In genomic region chr1:244242446-244242845, GRCh38 we compare ENCODE assay signal across 15 cellular contexts.
A peak's percentile ranks its signal among the peaks of the same experiment; 100 is the strongest.
DNase-seq lines count a peak whose midpoint lies in the region; ATAC-seq and TF ChIP-seq lines count a peak whose summit lies in the region.
"Had no signal": no experiment of that assay in that cellular context is flagged by ENCODE, and none has a peak within 500 bp of the region (broad histone marks: within the 10 kb centered on the region; RNA-seq: fewer than 3 reads in every experiment).

No MANE protein-coding gene starts in this region.

- H3K27me3 ChIP-seq in endodermal cell (ENCODE audit: control insufficient read depth, insufficient read depth, low read length, poor library complexity, severe bottlenecking) (no peaks in the 10 kb centered on the region), gastroesophageal sphincter (no peaks in the 10 kb centered on the region), osteoblast (ENCODE audit: insufficient read depth, low read length) (peaks cover 12% of the 10 kb centered on the region), prostate gland (replicated peaks; ENCODE audit: insufficient read depth) (no peaks in the 10 kb centered on the region), Caco-2 (replicated peaks; ENCODE audit: control insufficient read depth, insufficient read depth, low read length) (no peaks in the 10 kb centered on the region)
- H3K27me3 ChIP-seq: BLaER1 treated with 17β-estradiol and CSF1 and Interleukin-3, amounts not matched to agents 10 nM and 100 nM; left lung had no signal

- H4K20me1 ChIP-seq in osteoblast (ENCODE audit: insufficient read depth, low read length): no peaks in the 10 kb centered on the region
- H4K20me1 ChIP-seq: BLaER1 treated with 17β-estradiol and CSF1 and Interleukin-3, amounts not matched to agents 10 nM and 100 nM had no signal

- intact Hi-C loops in prostate gland (cut with DNase I) (no loop called here), Caco-2 (cut with micrococcal nuclease; ENCODE audit: unreplicated experiment) (no loop called here)

- DNase-seq in endodermal cell: peak; percentile 13
- DNase-seq in osteoblast (ENCODE audit: insufficient read length, low spot score, missing footprints): no peak
- DNase-seq in prostate gland (ENCODE audit: low spot score): no peak
- DNase-seq in Caco-2: no peak
- DNase-seq: DMS79 treated with DMSO at 0.1 percent for 48 hours, left lung, NCI-H2029, NCI-H526 had no signal

- H3K27ac Mint-ChIP-seq in endodermal cell: peak overlapping the region; percentile 36
- no peak overlapping the region for H3K27ac Mint-ChIP-seq in Caco-2 (ENCODE audit: unreplicated experiment)
- H3K27ac Mint-ChIP-seq: activated naive CD8-positive, alpha-beta T cell had no signal

- H2AFZ ChIP-seq in osteoblast (ENCODE audit: low read length): no peak overlapping the region

- no peaks in the 10 kb centered on the region for H3K9me3 Mint-ChIP-seq in endodermal cell
- no peaks in the 10 kb centered on the region for H3K9me3 Mint-ChIP-seq in Caco-2 (ENCODE audit: unreplicated experiment)

- ATAC-seq in GM18499 (IDR thresholded peaks at IDR 0.05; ENCODE audit: insufficient read depth, unreplicated experiment): peak; percentile 49
- peak; percentile 54 for ATAC-seq in GM19035 (IDR thresholded peaks at IDR 0.05; ENCODE audit: unreplicated experiment)
- ATAC-seq in HG02763 (IDR thresholded peaks at IDR 0.05; ENCODE audit: unreplicated experiment): peak; percentile 52
- ATAC-seq in gastroesophageal sphincter: no peak
- ATAC-seq: HCT116, left lung had no signal

- H3K9ac ChIP-seq in endodermal cell (ENCODE audit: extremely low read depth, low read length, poor library complexity, severe bottlenecking): no peak overlapping the region
- H3K9ac ChIP-seq: BLaER1 treated with 17β-estradiol and CSF1 and Interleukin-3, amounts not matched to agents 10 nM and 100 nM had no signal

- H3K36me3 Mint-ChIP-seq in endodermal cell (ENCODE audit: low read depth) (no peaks in the 10 kb centered on the region), Caco-2 (ENCODE audit: insufficient read depth, unreplicated experiment) (no peaks in the 10 kb centered on the region)
- H3K36me3 Mint-ChIP-seq: activated naive CD8-positive, alpha-beta T cell had no signal

- TF ChIP-seq POLR2A in gastroesophageal sphincter (IDR thresholded peaks at IDR 0.05): no peak
- TF ChIP-seq POLR2A in prostate gland (IDR thresholded peaks at IDR 0.05): no peak

- no peak for TF ChIP-seq EP300 in gastroesophageal sphincter (IDR thresholded peaks at IDR 0.05)

- H3K4me3 Mint-ChIP-seq in endodermal cell: no peak overlapping the region
- no peak overlapping the region for H3K4me3 Mint-ChIP-seq in Caco-2 (ENCODE audit: unreplicated experiment)
- H3K4me3 Mint-ChIP-seq: activated naive CD8-positive, alpha-beta T cell had no signal

- POLR2A ChIA-PET in Caco-2 (lab: Charles Lee): no interaction called here

- WGBS in endodermal cell (ENCODE audit: insufficient coverage in 1 of 2, insufficient read length in 1 of 2), 2 experiments: 95 to 100% methylated on average over 1 to 5 of the region's 5 CpGs
- WGBS in gastroesophageal sphincter (ENCODE audit: low coverage in 1 of 2), 2 donors: 47 to 49% methylated on average over 5 of the region's 5 CpGs
- 82% methylated on average over 5 of the region's 5 CpGs for WGBS in prostate gland

- TF ChIP-seq CTCF in endodermal cell (conservative IDR thresholded peaks at IDR 0.05): no peak
- TF ChIP-seq CTCF in gastroesophageal sphincter (IDR thresholded peaks at IDR 0.05): no peak
- no peak for TF ChIP-seq CTCF in osteoblast (IDR thresholded peaks at IDR 0.05; ENCODE audit: extremely low read depth, low read depth, low read length)
- no peak for TF ChIP-seq CTCF in prostate gland (IDR thresholded peaks at IDR 0.05)
- no peak for TF ChIP-seq CTCF in Caco-2 (IDR thresholded peaks at IDR 0.05; ENCODE audit: insufficient read depth in 1 of 2, low read depth in 1 of 2, low read length in 1 of 2, severe bottlenecking in 1 of 2, unreplicated experiment in 1 of 2)

- CTCF ChIA-PET in Caco-2 (lab: Charles Lee): no interaction called here

- H3K4me3 ChIP-seq in endodermal cell (ENCODE audit: low read length) (no peak overlapping the region), gastroesophageal sphincter (no peak overlapping the region), osteoblast (ENCODE audit: insufficient read depth, low read length) (no peak overlapping the region), prostate gland (no peak overlapping the region), Caco-2 (ENCODE audit: low read depth, low read length) (no peak overlapping the region)
- H3K4me3 ChIP-seq: BLaER1 treated with 17β-estradiol and CSF1 and Interleukin-3, amounts not matched to agents 10 nM and 100 nM; left lung had no signal

- H3K4me1 Mint-ChIP-seq in endodermal cell: peaks cover 6% of the 10 kb centered on the region
- H3K4me1 Mint-ChIP-seq in Caco-2 (ENCODE audit: low read depth, unreplicated experiment): peaks cover 7% of the 10 kb centered on the region

- H3K27ac ChIP-seq in endodermal cell (ENCODE audit: low read depth, low read length) (no peak overlapping the region), gastroesophageal sphincter (no peak overlapping the region), osteoblast (ENCODE audit: low read depth, low read length) (no peak overlapping the region), prostate gland (no peak overlapping the region)
- H3K27ac ChIP-seq: BLaER1 treated with 17β-estradiol and CSF1 and Interleukin-3, amounts not matched to agents 10 nM and 100 nM; left lung had no signal

- H3K79me2 ChIP-seq in osteoblast (ENCODE audit: insufficient read depth, low read length): no peaks in the 10 kb centered on the region

- no peaks in the 10 kb centered on the region for H3K27me3 Mint-ChIP-seq in endodermal cell (ENCODE audit: insufficient read depth)
- H3K27me3 Mint-ChIP-seq in Caco-2 (ENCODE audit: insufficient read depth, unreplicated experiment): no peaks in the 10 kb centered on the region
- H3K27me3 Mint-ChIP-seq: activated naive CD8-positive, alpha-beta T cell had no signal

- H3K36me3 ChIP-seq in endodermal cell (ENCODE audit: control insufficient read depth, insufficient read depth, low read length) (no peaks in the 10 kb centered on the region), gastroesophageal sphincter (no peaks in the 10 kb centered on the region), osteoblast (ENCODE audit: insufficient read depth, low read length) (no peaks in the 10 kb centered on the region), prostate gland (no peaks in the 10 kb centered on the region), Caco-2 (ENCODE audit: control insufficient read depth, insufficient read depth, low read length) (no peaks in the 10 kb centered on the region)
- H3K36me3 ChIP-seq: BLaER1 treated with 17β-estradiol and CSF1 and Interleukin-3, amounts not matched to agents 10 nM and 100 nM; left lung had no signal

- no peak overlapping the region for H3K4me2 ChIP-seq in osteoblast (ENCODE audit: insufficient read depth, low read length)
- H3K4me2 ChIP-seq: BLaER1 treated with 17β-estradiol and CSF1 and Interleukin-3, amounts not matched to agents 10 nM and 100 nM had no signal

- BruUV-seq in Caco-2 (replicated peaks; lab: Mats Ljungman, UMichigan): no TSS peak

- H3K9me3 ChIP-seq in endodermal cell (ENCODE audit: control insufficient read depth, low read length) (no peaks in the 10 kb centered on the region), gastroesophageal sphincter (no peaks in the 10 kb centered on the region), osteoblast (ENCODE audit: low read depth, low read length) (no peaks in the 10 kb centered on the region), prostate gland (no peaks in the 10 kb centered on the region), Caco-2 (no peaks in the 10 kb centered on the region)
- H3K9me3 ChIP-seq: BLaER1 treated with 17β-estradiol and CSF1 and Interleukin-3, amounts not matched to agents 10 nM and 100 nM; left lung had no signal

- H3K4me1 ChIP-seq in endodermal cell (ENCODE audit: control insufficient read depth, insufficient read depth, low read length) (no peaks in the 10 kb centered on the region), gastroesophageal sphincter (peaks cover 0 to 4% (median 0%) of the 10 kb centered on the region in 3 donors), osteoblast (ENCODE audit: insufficient read depth, low read length) (no peaks in the 10 kb centered on the region), prostate gland (replicated peaks) (no peaks in the 10 kb centered on the region), Caco-2 (peaks cover 15% of the 10 kb centered on the region)
- H3K4me1 ChIP-seq: left lung had no signal
